In the genomic region with DNA sequence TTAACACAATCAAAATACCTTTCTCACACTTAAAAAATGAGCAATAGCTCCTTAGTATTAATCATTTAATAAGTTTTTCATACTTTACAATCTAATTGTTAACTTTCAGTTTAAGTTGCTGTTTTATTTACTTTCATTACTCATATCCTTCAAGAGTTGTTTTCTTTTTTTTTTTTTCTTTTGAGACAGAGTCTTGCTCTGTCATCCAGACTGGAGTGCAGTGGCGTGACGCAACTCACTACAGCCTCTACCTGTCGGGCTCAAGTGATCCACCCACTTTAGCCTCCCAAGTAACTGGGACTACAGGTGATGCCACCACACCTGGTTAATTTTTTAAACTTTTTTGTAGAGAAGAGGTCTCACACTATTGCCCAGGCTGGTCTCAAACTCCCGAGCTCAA, we compare ENCODE assay signal across 15 cellular contexts. TPM values are rescaled to one million over a fixed set of nuclear protein-coding genes. Genes with fewer than 3 reads are reported as not detected.
"Had no signal": no experiment of that assay in that cellular context is flagged by ENCODE, and none has a peak within 500 bp of the region (broad histone marks: within the 10 kb centered on the region; RNA-seq: fewer than 3 reads in every experiment).

No MANE protein-coding gene starts in this region.

- H3K4me3 Mint-ChIP-seq: activated B cell treated with CpG ODN at 0.5 μM for 24 hours, memory B cell, nephron had no signal

- H3K27me3 ChIP-seq: body of pancreas, heart left ventricle, stomach, uterus had no signal

- H3K9me3 ChIP-seq: body of pancreas, heart left ventricle, stomach, thoracic aorta, uterus had no signal

- H3K4me1 ChIP-seq: body of pancreas, uterus had no signal

- ATAC-seq: body of pancreas had no signal

- DNase-seq: activated B cell treated with CpG ODN at 0.5 μM for 24 hours; activated naive CD4-positive, alpha-beta T cell treated with anti-CD3 and anti-CD28 coated beads, Interleukin-2, amount 50 U/mL, for 16 hours; amniotic stem cell; body of pancreas; cerebellar nuclear complex; heart left ventricle; occipital lobe; stimulated activated CD4-positive, alpha-beta T cell treated with anti-CD3 and anti-CD28 coated beads, Interleukin-4, amount 100 ng/mL, for 4 hours; stomach; T-helper 2 cell; uterus had no signal

- H3K4me3 ChIP-seq: body of pancreas, heart left ventricle, stomach, thoracic aorta, uterus had no signal

- H3K27ac ChIP-seq: body of pancreas, heart left ventricle, thoracic aorta, uterus had no signal

- H3K27ac Mint-ChIP-seq: activated B cell treated with CpG ODN at 0.5 μM for 24 hours; activated T-helper 2 cell treated with anti-CD3 and anti-CD28 coated beads, Interferon-gamma antibody, Interleukin-2, Interleukin-4, amounts not matched to agents 10 μg/mL and 5 μg/mL and 100 μg/mL, durations not matched to agents 14 hours and 24 hours and 36 hours; memory B cell; nephron had no signal

- H3K9me3 Mint-ChIP-seq: activated B cell treated with CpG ODN at 0.5 μM for 24 hours; activated T-helper 2 cell treated with anti-CD3 and anti-CD28 coated beads, Interferon-gamma antibody, Interleukin-2, Interleukin-4, amounts not matched to agents 10 μg/mL and 5 μg/mL and 100 μg/mL, durations not matched to agents 14 hours and 24 hours and 36 hours; memory B cell; nephron had no signal

- H3K36me3 ChIP-seq: uterus had no signal

- H3K27me3 Mint-ChIP-seq: activated B cell treated with CpG ODN at 0.5 μM for 24 hours, memory B cell had no signal

RNA-seq across cellular contexts. Expression of a gene that starts 29.1 kb away (rescaled TPM):
- total RNA-seq: activated B cell treated with CpG ODN at 0.5 μM for 24 hours; activated T-helper 2 cell treated with anti-CD3 and anti-CD28 coated beads, Interferon-gamma antibody, Interleukin-2, Interleukin-4, amounts not matched to agents 10 μg/mL and 5 μg/mL and 100 μg/mL, durations not matched to agents 14 hours and 24 hours and 36 hours; thoracic aorta had no signal
